In the genomic region with DNA sequence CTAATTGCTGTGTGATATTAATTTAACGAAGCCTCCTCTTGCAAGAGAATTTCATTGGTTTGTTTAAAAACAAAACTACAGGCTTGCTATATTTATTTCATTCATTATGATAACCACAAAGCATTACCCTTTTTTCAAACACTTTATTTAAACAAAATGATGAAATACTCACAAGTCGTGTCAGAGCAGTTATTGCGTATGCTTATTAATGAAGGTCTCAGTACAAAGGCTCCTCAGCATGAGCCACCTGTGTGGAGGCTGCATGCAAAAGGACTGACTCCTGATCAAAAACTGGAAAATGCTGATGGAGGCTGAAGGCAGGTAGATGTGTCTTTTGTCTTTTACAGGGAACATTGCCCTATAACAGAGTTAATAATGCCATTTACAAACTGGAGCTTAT, we compare ENCODE assay signal across 25 cellular contexts.
"Had no signal": no experiment of that assay in that cellular context is flagged by ENCODE, and none has a peak within 500 bp of the region (broad histone marks: within the 10 kb centered on the region; RNA-seq: fewer than 3 reads in every experiment).

No MANE protein-coding gene starts in this region.

- H3K36me3 ChIP-seq: brain microvascular endothelial cell had no signal

- H3K4me3 Mint-ChIP-seq: activated CD4-positive, alpha-beta memory T cell treated with anti-CD3 and anti-CD28 coated beads, Interleukin-2, amount 10 ng/mL, durations not matched to agents 7 days and 5 days; activated naive CD4-positive, alpha-beta T cell treated with anti-CD3 and anti-CD28 coated beads, Interleukin-2, amount 10 ng/mL, durations not matched to agents 7 days and 5 days; activated naive CD8-positive, alpha-beta T cell treated with anti-CD3 and anti-CD28 coated beads for 36 hours; activated T-cell treated with anti-CD3 and anti-CD28 coated beads, Interleukin-2, amount 50 U/mL, for 72 hours; T-cell had no signal

- ATAC-seq: activated T-cell treated with anti-CD3 and anti-CD28 coated beads, Interleukin-2, amount 50 U/mL, for 72 hours; T-cell had no signal

- H3K9me3 Mint-ChIP-seq: activated CD4-positive, alpha-beta memory T cell treated with anti-CD3 and anti-CD28 coated beads, Interleukin-2, amount 10 ng/mL, durations not matched to agents 7 days and 5 days; activated naive CD4-positive, alpha-beta T cell treated with anti-CD3 and anti-CD28 coated beads, Interleukin-2, amount 10 ng/mL, durations not matched to agents 7 days and 5 days; activated T-helper 2 cell treated with anti-CD3 and anti-CD28 coated beads, Interferon-gamma antibody, Interleukin-2, Interleukin-4, amounts not matched to agents 10 μg/mL and 5 μg/mL and 100 μg/mL, durations not matched to agents 14 hours and 24 hours and 36 hours; T-cell had no signal

- H3K27ac Mint-ChIP-seq: activated CD4-positive, alpha-beta memory T cell treated with anti-CD3 and anti-CD28 coated beads, Interleukin-2, amount 10 ng/mL, durations not matched to agents 7 days and 5 days; activated naive CD4-positive, alpha-beta T cell treated with anti-CD3 and anti-CD28 coated beads, Interleukin-2, amount 10 ng/mL, durations not matched to agents 7 days and 5 days; activated naive CD8-positive, alpha-beta T cell treated with anti-CD3 and anti-CD28 coated beads for 36 hours; activated T-cell treated with anti-CD3 and anti-CD28 coated beads, Interleukin-2, amount 50 U/mL, for 72 hours; activated T-helper 2 cell treated with anti-CD3 and anti-CD28 coated beads, Interferon-gamma antibody, Interleukin-2, Interleukin-4, amounts not matched to agents 10 μg/mL and 5 μg/mL and 100 μg/mL, durations not matched to agents 14 hours and 24 hours and 36 hours; T-cell had no signal

- H3K27me3 Mint-ChIP-seq: activated naive CD8-positive, alpha-beta T cell treated with anti-CD3 and anti-CD28 coated beads for 36 hours had no signal

- H3K27ac ChIP-seq: brain microvascular endothelial cell, RWPE1, VCaP had no signal

- DNase-seq: activated CD4-positive, alpha-beta memory T cell treated with anti-CD3 and anti-CD28 coated beads, Interleukin-2, amount 10 ng/mL, durations not matched to agents 7 days and 5 days; activated CD4-positive, alpha-beta T cell treated with anti-CD3 and anti-CD28 coated beads, Interleukin-2, amount 50 U/mL, for 1 hour; activated CD4-positive, CD25-positive, alpha-beta regulatory T cell; activated CD8-positive, alpha-beta memory T cell treated with anti-CD3 and anti-CD28 coated beads, Interleukin-2, amount 50 U/mL, for 4 hours; activated gamma-delta T cell treated with Interleukin-2 at 50 U/mL for 16 hours; activated naive CD4-positive, alpha-beta T cell treated with anti-CD3 and anti-CD28 coated beads, Interleukin-2, amount 10 ng/mL, durations not matched to agents 7 days and 5 days; activated naive CD8-positive, alpha-beta T cell treated with anti-CD3 and anti-CD28 coated beads for 36 hours; activated T-cell treated with anti-CD3 and anti-CD28 coated beads, Interleukin-2, amount 50 U/mL, for 72 hours; brain microvascular endothelial cell; central memory CD4-positive, alpha-beta T cell; MM.1S; NCI-H1092 treated with DMSO at 0.1 percent for 48 hours; NCI-H1417 treated with DMSO at 0.1 percent for 48 hours; NCI-H187; NCI-H2081; NCI-H510A treated with DMSO at 0.1 percent for 48 hours; NCI-H69; NK-92 treated with Interleukin-12 subunit alpha and Interleukin-12 subunit beta, amount 100 ng/mL, for 24 hours; SHP77; T-cell; T-helper 2 cell; T1000 had no signal

- H3K36me3 Mint-ChIP-seq: activated naive CD4-positive, alpha-beta T cell treated with anti-CD3 and anti-CD28 coated beads, Interleukin-2, amount 10 ng/mL, durations not matched to agents 7 days and 5 days; activated naive CD8-positive, alpha-beta T cell treated with anti-CD3 and anti-CD28 coated beads for 36 hours; T-cell had no signal

- H3K27me3 ChIP-seq: brain microvascular endothelial cell had no signal
